In genomic region chr1:180080439-180080838, GRCh38 we compare ENCODE assay signal across 1 cellular context.
TF ChIP-seq lines count a peak whose summit lies in the region.

No MANE protein-coding gene starts in this region.

TF ChIP-seq in HepG2, 621 proteins besides CTCF, POLR2A, EP300 and RAD21:
- TF ChIP-seq DNMT3B (CRISPR knock-in tag; conservative IDR thresholded peaks at IDR 0.05) (no peak), NAIF1 (CRISPR knock-in tag; IDR thresholded peaks at IDR 0.05; ENCODE audit: borderline replicate concordance) (no peak), ZBTB8A (CRISPR knock-in tag; IDR thresholded peaks at IDR 0.05; ENCODE audit: borderline replicate concordance, low read depth) (no peak), LBX2 (CRISPR knock-in tag; IDR thresholded peaks at IDR 0.05; ENCODE audit: borderline replicate concordance) (no peak), CREB1 (IDR thresholded peaks at IDR 0.05) (peak; percentile 32; the same call in 1 of the 2 replicates), CREB1 (CRISPR knock-in tag; IDR thresholded peaks at IDR 0.05) (no peak)
- TF ChIP-seq, protein P1, sequence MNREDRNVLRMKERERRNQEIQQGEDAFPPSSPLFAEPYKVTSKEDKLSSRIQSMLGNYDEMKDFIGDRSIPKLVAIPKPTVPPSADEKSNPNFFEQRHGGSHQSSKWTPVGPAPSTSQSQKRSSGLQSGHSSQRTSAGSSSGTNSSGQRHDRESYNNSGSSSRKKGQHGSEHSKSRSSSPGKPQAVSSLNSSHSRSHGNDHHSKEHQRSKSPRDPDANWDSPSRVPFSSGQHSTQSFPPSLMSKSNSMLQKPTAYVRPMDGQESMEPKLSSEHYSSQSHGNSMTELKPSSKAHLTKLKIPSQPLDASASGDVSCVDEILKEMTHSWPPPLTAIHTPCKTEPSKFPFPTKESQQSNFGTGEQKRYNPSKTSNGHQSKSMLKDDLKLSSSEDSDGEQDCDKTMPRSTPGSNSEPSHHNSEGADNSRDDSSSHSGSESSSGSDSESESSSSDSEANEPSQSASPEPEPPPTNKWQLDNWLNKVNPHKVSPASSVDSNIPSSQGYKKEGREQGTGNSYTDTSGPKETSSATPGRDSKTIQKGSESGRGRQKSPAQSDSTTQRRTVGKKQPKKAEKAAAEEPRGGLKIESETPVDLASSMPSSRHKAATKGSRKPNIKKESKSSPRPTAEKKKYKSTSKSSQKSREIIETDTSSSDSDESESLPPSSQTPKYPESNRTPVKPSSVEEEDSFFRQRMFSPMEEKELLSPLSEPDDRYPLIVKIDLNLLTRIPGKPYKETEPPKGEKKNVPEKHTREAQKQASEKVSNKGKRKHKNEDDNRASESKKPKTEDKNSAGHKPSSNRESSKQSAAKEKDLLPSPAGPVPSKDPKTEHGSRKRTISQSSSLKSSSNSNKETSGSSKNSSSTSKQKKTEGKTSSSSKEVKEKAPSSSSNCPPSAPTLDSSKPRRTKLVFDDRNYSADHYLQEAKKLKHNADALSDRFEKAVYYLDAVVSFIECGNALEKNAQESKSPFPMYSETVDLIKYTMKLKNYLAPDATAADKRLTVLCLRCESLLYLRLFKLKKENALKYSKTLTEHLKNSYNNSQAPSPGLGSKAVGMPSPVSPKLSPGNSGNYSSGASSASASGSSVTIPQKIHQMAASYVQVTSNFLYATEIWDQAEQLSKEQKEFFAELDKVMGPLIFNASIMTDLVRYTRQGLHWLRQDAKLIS (CRISPR knock-in tag; IDR thresholded peaks at IDR 0.05), result no peak
TF ChIP-seq in HepG2: peak in this region for 1.
